ENCODE assay signal across 16 cellular contexts in genomic region chr4:154836513-154836912, GRCh38. TPM values are rescaled to one million over a fixed set of nuclear protein-coding genes. Genes with fewer than 3 reads are reported as not detected.
A peak's percentile ranks its signal among the peaks of the same experiment; 100 is the strongest.
DNase-seq lines count a peak whose midpoint lies in the region; ATAC-seq and TF ChIP-seq lines count a peak whose summit lies in the region.
"Had no signal": no experiment of that assay in that cellular context is flagged by ENCODE, and none has a peak within 500 bp of the region (broad histone marks: within the 10 kb centered on the region; RNA-seq: fewer than 3 reads in every experiment).

No MANE protein-coding gene starts in this region.

- H3K56ac ChIP-seq in mesendoderm (ENCODE audit: low read length) = no peak overlapping the region

- no peaks in the 10 kb centered on the region for H3K79me1 ChIP-seq in mesendoderm (ENCODE audit: low read length)

- TF ChIP-seq CTCF in VCaP (conservative IDR thresholded peaks at IDR 0.05) (no peak), esophagus squamous epithelium (IDR thresholded peaks at IDR 0.05) (no peak)

- H2AK5ac ChIP-seq in mesendoderm (ENCODE audit: low read length) = no peak overlapping the region

- H3K4me3 ChIP-seq in mesendoderm (ENCODE audit: low read length) = no peak overlapping the region
- H3K4me3 ChIP-seq in esophagus squamous epithelium = no peak overlapping the region
- H3K4me3 ChIP-seq: K562 had no signal

- ATAC-seq in Right ventricle myocardium superior (ENCODE audit: poor library complexity) (peak; percentile 20), left cardiac atrium (no peak)
- no peak for ATAC-seq in stimulated activated naive CD8-positive, alpha-beta T cell treated with anti-CD3 and anti-CD28 coated beads, Interleukin-15, amount 100 ng/mL, for 72 hours
- ATAC-seq: K562 had no signal

- H4K5ac ChIP-seq in mesendoderm (ENCODE audit: low read length) = no peak overlapping the region

- no peaks in the 10 kb centered on the region for H3K4me1 ChIP-seq in mesendoderm (ENCODE audit: control insufficient read depth, low read depth, low read length)
- no peaks in the 10 kb centered on the region for H3K4me1 ChIP-seq in esophagus squamous epithelium

- peaks cover 5 to 9% of the 10 kb centered on the region in 2 donors for H3K9me3 Mint-ChIP-seq in stimulated activated naive CD8-positive, alpha-beta T cell treated with anti-CD3 and anti-CD28 coated beads, Interleukin-15, amount 100 ng/mL, for 72 hours

- no peak overlapping the region for H2BK120ac ChIP-seq in mesendoderm (ENCODE audit: low read depth, low read length)

- no peak overlapping the region for H2BK5ac ChIP-seq in mesendoderm (ENCODE audit: low read length)

- intact Hi-C loops in Right ventricle myocardium superior (cut with DNase I) = no loop called here
- intact Hi-C loops in left cardiac atrium (cut with DNase I) = no loop called here
- intact Hi-C loops in esophagus squamous epithelium (cut with DNase I) = no loop called here

- H3K4me2 ChIP-seq in mesendoderm (ENCODE audit: low read length) = no peak overlapping the region

- H3K9me3 ChIP-seq in esophagus squamous epithelium = no peaks in the 10 kb centered on the region

- DNase-seq in Right ventricle myocardium superior (no peak), left cardiac atrium (no peak), mesendoderm (peak; percentile 9), esophagus squamous epithelium (lab: John Stamatoyannopoulos, UW) (no peak)
- no peak for DNase-seq in activated CD4-positive, CD25-positive, alpha-beta regulatory T cell (lab: John Stamatoyannopoulos, UW)
- DNase-seq in stimulated activated naive CD8-positive, alpha-beta T cell treated with anti-CD3 and anti-CD28 coated beads, Interleukin-15, amount 100 ng/mL, for 72 hours = no peak
- DNase-seq: Caco-2; CD8-positive, alpha-beta memory T cell; DND-41; GDM1 had no signal

- TF ChIP-seq POLR2A in esophagus squamous epithelium (IDR thresholded peaks at IDR 0.05) = no peak

- no peak overlapping the region for H2BK15ac ChIP-seq in mesendoderm (replicated peaks; ENCODE audit: low read depth)

- H3K27ac Mint-ChIP-seq in stimulated activated naive CD8-positive, alpha-beta T cell treated with anti-CD3 and anti-CD28 coated beads, Interleukin-15, amount 100 ng/mL, for 72 hours = no peak overlapping the region
- H3K27ac Mint-ChIP-seq: CD8-positive, alpha-beta memory T cell had no signal

- no peak overlapping the region for H3K18ac ChIP-seq in mesendoderm (ENCODE audit: low read length)

- WGBS in mesendoderm (ENCODE audit: extremely low coverage, insufficient coverage, low lambda C conversion rate) = no CpG with 5 or more reads among the region's 3 CpGs
- 12 to 22% methylated on average over 3 of the region's 3 CpGs for WGBS in esophagus squamous epithelium, 2 donors

- no peak overlapping the region for H4K8ac ChIP-seq in mesendoderm (ENCODE audit: low read depth, low read length)

- no peak overlapping the region for H3K23ac ChIP-seq in mesendoderm (ENCODE audit: low read length)

- H3K4me1 Mint-ChIP-seq in stimulated activated naive CD8-positive, alpha-beta T cell treated with anti-CD3 and anti-CD28 coated beads, Interleukin-15, amount 100 ng/mL, for 72 hours = no peaks in the 10 kb centered on the region
- H3K4me1 Mint-ChIP-seq: CD8-positive, alpha-beta memory T cell had no signal

- no peaks in the 10 kb centered on the region for H3K27me3 ChIP-seq in mesendoderm (ENCODE audit: insufficient read depth, low read length, poor library complexity)
- H3K27me3 ChIP-seq in esophagus squamous epithelium = no peaks in the 10 kb centered on the region

- no peak overlapping the region for H3K4me3 Mint-ChIP-seq in stimulated activated naive CD8-positive, alpha-beta T cell treated with anti-CD3 and anti-CD28 coated beads, Interleukin-15, amount 100 ng/mL, for 72 hours
- H3K4me3 Mint-ChIP-seq: CD8-positive, alpha-beta memory T cell had no signal

- no peaks in the 10 kb centered on the region for H3K27me3 Mint-ChIP-seq in stimulated activated naive CD8-positive, alpha-beta T cell treated with anti-CD3 and anti-CD28 coated beads, Interleukin-15, amount 100 ng/mL, for 72 hours

- no peak overlapping the region for H3K4ac ChIP-seq in mesendoderm (ENCODE audit: low read depth, low read length)

- H3K36me3 ChIP-seq in mesendoderm (ENCODE audit: control insufficient read depth, insufficient read depth, low read length) = no peaks in the 10 kb centered on the region
- no peaks in the 10 kb centered on the region for H3K36me3 ChIP-seq in esophagus squamous epithelium

- no peak overlapping the region for H3K9ac ChIP-seq in mesendoderm (ENCODE audit: low read length)

- peak overlapping the region; percentile 80 for H3K27ac ChIP-seq in VCaP
- no peak overlapping the region for H3K27ac ChIP-seq in mesendoderm (ENCODE audit: low read depth, low read length)
- no peak overlapping the region for H3K27ac ChIP-seq in esophagus squamous epithelium
- H3K27ac ChIP-seq: 22Rv1, HL-60 had no signal

- H3K79me2 ChIP-seq in mesendoderm (ENCODE audit: control insufficient read depth, insufficient read depth, low read length) = no peaks in the 10 kb centered on the region

RNA-seq across cellular contexts. Expression of gene RBM46, which starts 55.4 kb away (rescaled TPM):
- total RNA-seq in Right ventricle myocardium superior = not detected
- total RNA-seq in left cardiac atrium = under 1 TPM in 1 of 2 donors, not detected in 1; 0.06 TPM
- polyA plus RNA-seq in mesendoderm (2013, experiment 1 of 2) = 0.14 TPM
- polyA plus RNA-seq in mesendoderm (2013, experiment 2 of 2) = 0.22 TPM
- total RNA-seq in esophagus squamous epithelium = not detected
- total RNA-seq: Caco-2; CD8-positive, alpha-beta memory T cell; H4; K562 had no signal
- polyA plus RNA-seq: BJ; CD8-positive, alpha-beta memory T cell had no signal
